ENCODE assay signal across 19 cellular contexts in genomic region chr15:35719964-35720507, GRCh38.
A peak's percentile ranks its signal among the peaks of the same experiment; 100 is the strongest.
DNase-seq lines count a peak whose midpoint lies in the region; FAIRE-seq and TF ChIP-seq lines count a peak whose summit lies in the region.
"Had no signal": no experiment of that assay in that cellular context is flagged by ENCODE, and none has a peak within 500 bp of the region (broad histone marks: within the 10 kb centered on the region; RNA-seq: fewer than 3 reads in every experiment).

No MANE protein-coding gene starts in this region.

- peaks cover 62% of the 10 kb centered on the region for H3K4me1 Mint-ChIP-seq in HFFc6 (ENCODE audit: low read depth)
- H3K4me1 Mint-ChIP-seq in mesothelial cell of epicardium: peaks cover 55% of the 10 kb centered on the region

- TF ChIP-seq CTCF in HFFc6 (IDR thresholded peaks at IDR 0.05) (no peak), choroid plexus epithelial cell (conservative IDR thresholded peaks at IDR 0.05; ENCODE audit: low read depth, low read length) (no peak), mesothelial cell of epicardium (IDR thresholded peaks at IDR 0.05; ENCODE audit: unreplicated experiment) (no peak)

- H3K27me3 Mint-ChIP-seq in HFFc6 (ENCODE audit: insufficient read depth): no peaks in the 10 kb centered on the region
- H3K27me3 Mint-ChIP-seq in mesothelial cell of epicardium (ENCODE audit: low read depth): no peaks in the 10 kb centered on the region

- DNase-seq in HFFc6 (peak; percentile 20), choroid plexus epithelial cell (ENCODE audit: low read depth) (peak; percentile 57), mesothelial cell of epicardium (ENCODE audit: low spot score in 2 of 2, unreplicated experiment in 2 of 2) (no peak), urothelium cell line (ENCODE audit: low spot score) (no peak), amniotic stem cell (lab: John Stamatoyannopoulos, UW) (no peak), SHP77 (lab: John Stamatoyannopoulos, UW) (no peak)
- DNase-seq in central memory CD4-positive, alpha-beta T cell: no peak
- DNase-seq: Caco-2, GF-D8, GOT3, Kasumi-1, MG63, NCI-H1048, NCI-H1436, NCI-H1930, NCI-H526, SW 1271 had no signal

- H3K27ac Mint-ChIP-seq in HFFc6 (no peak overlapping the region), mesothelial cell of epicardium (peak overlapping the region; percentile 11)

- no peak overlapping the region for H3K4me3 ChIP-seq in choroid plexus epithelial cell (ENCODE audit: low read depth, low read length)
- H3K4me3 ChIP-seq: MG63 had no signal

- H3K9me3 Mint-ChIP-seq in HFFc6 (no peaks in the 10 kb centered on the region; the same call in 1 of the 2 replicates), mesothelial cell of epicardium (peaks cover 19% of the 10 kb centered on the region)

- FAIRE-seq in urothelium cell line (lab: Jason Lieb, UNC): peak; percentile 50
- FAIRE-seq: GM12891, HTR-8/SVneo had no signal

- H3K36me3 Mint-ChIP-seq in HFFc6 (ENCODE audit: low read depth): peaks cover 8% of the 10 kb centered on the region
- H3K36me3 Mint-ChIP-seq in mesothelial cell of epicardium: peaks cover 11% of the 10 kb centered on the region

- H3K4me3 Mint-ChIP-seq in HFFc6: 0 out of 2 replicates have a peak overlapping the region, but pooled peaks have one; percentile 1
- H3K4me3 Mint-ChIP-seq in mesothelial cell of epicardium: no peak overlapping the region

Comparison
In these comparisons a context has a peak if more than half of its experiments do, and no peak if none do; other contexts are left out.
1. DNase-seq: peak in HFFc6 (single experiment) and choroid plexus epithelial cell (single experiment); none in mesothelial cell of epicardium (0 of 2), urothelium cell line (single experiment), amniotic stem cell (single experiment), SHP77 (0 of 2) and central memory CD4-positive, alpha-beta T cell (single experiment).